Comparison of ENCODE assay signal across 1 cellular context in the genomic region with DNA sequence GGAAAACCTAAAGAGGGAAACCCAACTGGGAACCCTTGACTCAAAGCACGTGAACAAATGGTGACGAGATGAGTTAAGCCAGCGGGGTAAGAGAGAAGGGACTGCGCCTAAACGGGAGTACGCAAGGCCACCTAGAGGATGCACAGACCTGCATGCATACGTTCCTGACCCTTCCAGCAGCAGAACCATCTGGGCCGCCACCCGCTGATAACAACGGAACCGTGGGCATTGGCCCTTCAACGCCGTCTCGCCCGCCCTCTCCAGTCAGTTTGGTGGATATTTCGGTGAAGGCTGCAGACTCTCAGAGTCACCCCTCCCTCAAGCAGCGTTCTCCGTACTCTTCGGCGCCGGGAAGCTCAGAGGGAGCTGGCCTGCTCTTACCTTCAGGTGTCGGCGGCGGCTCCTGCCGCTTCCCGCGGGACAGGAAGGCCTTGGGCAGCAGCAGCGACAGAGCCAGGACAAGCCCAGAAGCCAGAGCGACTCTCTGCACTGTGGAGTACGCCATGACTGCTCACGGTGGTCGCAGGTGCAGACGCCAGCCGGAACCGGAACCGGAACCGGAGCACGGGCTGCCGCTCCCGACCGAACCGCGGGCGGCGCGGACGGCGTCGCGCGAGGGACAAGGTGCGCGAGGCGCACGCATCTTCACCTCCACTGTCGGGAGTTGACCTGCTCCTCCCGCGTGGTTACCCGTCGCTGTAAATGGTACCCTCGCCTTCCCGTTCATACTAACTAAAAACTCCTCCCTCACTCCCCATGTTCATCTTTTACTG.
TF ChIP-seq lines count a peak whose summit lies in the region.

A gene with protein sequence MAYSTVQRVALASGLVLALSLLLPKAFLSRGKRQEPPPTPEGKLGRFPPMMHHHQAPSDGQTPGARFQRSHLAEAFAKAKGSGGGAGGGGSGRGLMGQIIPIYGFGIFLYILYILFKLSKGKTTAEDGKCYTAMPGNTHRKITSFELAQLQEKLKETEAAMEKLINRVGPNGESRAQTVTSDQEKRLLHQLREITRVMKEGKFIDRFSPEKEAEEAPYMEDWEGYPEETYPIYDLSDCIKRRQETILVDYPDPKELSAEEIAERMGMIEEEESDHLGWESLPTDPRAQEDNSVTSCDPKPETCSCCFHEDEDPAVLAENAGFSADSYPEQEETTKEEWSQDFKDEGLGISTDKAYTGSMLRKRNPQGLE (minus strand): TSS at position 541 of the 773 bp plus-strand sequence. CDS start 36 bp downstream, at position 505.

TF ChIP-seq in SK-N-SH treated with all-trans-retinoic acid at 6 μM for 48 hours, 23 proteins besides CTCF, POLR2A, EP300 and RAD21 (continued from another document):
- TF ChIP-seq, protein P1, sequence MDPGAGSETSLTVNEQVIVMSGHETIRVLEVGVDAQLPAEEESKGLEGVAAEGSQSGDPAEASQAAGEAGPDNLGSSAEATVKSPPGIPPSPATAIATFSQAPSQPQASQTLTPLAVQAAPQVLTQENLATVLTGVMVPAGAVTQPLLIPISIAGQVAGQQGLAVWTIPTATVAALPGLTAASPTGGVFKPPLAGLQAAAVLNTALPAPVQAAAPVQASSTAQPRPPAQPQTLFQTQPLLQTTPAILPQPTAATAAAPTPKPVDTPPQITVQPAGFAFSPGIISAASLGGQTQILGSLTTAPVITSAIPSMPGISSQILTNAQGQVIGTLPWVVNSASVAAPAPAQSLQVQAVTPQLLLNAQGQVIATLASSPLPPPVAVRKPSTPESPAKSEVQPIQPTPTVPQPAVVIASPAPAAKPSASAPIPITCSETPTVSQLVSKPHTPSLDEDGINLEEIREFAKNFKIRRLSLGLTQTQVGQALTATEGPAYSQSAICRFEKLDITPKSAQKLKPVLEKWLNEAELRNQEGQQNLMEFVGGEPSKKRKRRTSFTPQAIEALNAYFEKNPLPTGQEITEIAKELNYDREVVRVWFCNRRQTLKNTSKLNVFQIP (CRISPR knock-in tag; IDR thresholded peaks at IDR 0.05; ENCODE audit: borderline replicate concordance, low read depth) = no peak
- TF ChIP-seq, protein P2, sequence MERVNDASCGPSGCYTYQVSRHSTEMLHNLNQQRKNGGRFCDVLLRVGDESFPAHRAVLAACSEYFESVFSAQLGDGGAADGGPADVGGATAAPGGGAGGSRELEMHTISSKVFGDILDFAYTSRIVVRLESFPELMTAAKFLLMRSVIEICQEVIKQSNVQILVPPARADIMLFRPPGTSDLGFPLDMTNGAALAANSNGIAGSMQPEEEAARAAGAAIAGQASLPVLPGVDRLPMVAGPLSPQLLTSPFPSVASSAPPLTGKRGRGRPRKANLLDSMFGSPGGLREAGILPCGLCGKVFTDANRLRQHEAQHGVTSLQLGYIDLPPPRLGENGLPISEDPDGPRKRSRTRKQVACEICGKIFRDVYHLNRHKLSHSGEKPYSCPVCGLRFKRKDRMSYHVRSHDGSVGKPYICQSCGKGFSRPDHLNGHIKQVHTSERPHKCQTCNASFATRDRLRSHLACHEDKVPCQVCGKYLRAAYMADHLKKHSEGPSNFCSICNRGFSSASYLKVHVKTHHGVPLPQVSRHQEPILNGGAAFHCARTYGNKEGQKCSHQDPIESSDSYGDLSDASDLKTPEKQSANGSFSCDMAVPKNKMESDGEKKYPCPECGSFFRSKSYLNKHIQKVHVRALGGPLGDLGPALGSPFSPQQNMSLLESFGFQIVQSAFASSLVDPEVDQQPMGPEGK (CRISPR knock-in tag; IDR thresholded peaks at IDR 0.05; ENCODE audit: borderline replicate concordance) = no peak
- TF ChIP-seq ZFP30 (CRISPR knock-in tag; IDR thresholded peaks at IDR 0.05) = no peak
- no peak for TF ChIP-seq ZNF565 (CRISPR knock-in tag; conservative IDR thresholded peaks at IDR 0.05; ENCODE audit: low read depth)
- TF ChIP-seq ZNF70 (CRISPR knock-in tag; IDR thresholded peaks at IDR 0.05) = no peak
